ENCODE assay signal across 1 cellular context in genomic region chrX:139969286-139969685, GRCh38.
A peak's percentile ranks its signal among the peaks of the same experiment; 100 is the strongest.
TF ChIP-seq lines count a peak whose summit lies in the region.

No MANE protein-coding gene starts in this region.

TF ChIP-seq in K562, 482 proteins besides CTCF, POLR2A, EP300 and RAD21:
- TF ChIP-seq ZBTB40 (IDR thresholded peaks at IDR 0.05) (no peak), ZBTB40 (CRISPR knock-in tag; IDR thresholded peaks at IDR 0.05) (no peak), ZKSCAN3 (CRISPR knock-in tag; IDR thresholded peaks at IDR 0.05) (0 out of 2 replicates have a peak, but pooled peaks have one; percentile 18), ZNF444 (CRISPR knock-in tag; IDR thresholded peaks at IDR 0.05) (no peak), USF2 (CRISPR knock-in tag; IDR thresholded peaks at IDR 0.05) (peak; percentile 54)
